In the genomic region with DNA sequence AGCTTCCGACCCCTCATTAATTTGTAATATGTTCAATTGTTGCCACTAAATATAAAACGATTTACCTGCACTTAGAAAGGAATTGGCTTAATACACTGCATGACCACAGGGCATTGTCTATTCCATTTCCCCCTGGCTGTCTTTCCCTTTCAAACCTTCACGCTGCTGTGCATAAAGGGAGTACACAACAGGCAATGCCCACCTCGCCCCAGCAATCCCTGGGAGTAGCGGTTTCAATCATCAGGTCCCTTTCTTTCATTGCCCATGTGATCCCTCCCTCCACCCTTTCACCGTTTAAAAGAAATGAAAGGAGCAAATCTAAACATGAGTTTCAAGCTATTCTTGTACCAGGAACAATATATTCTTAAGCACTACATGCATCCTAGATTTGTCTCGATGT, we compare ENCODE assay signal across 19 cellular contexts.
DNase-seq lines count a peak whose midpoint lies in the region; ATAC-seq and TF ChIP-seq lines count a peak whose summit lies in the region.
"Had no signal": no experiment of that assay in that cellular context is flagged by ENCODE, and none has a peak within 500 bp of the region (broad histone marks: within the 10 kb centered on the region; RNA-seq: fewer than 3 reads in every experiment).

No MANE protein-coding gene starts in this region.

- peaks cover 8% of the 10 kb centered on the region for H3K4me1 ChIP-seq in GM23338 (ENCODE audit: insufficient read depth)
- peaks cover 0 to 6% (median 0%) of the 10 kb centered on the region in 4 donors for H3K4me1 ChIP-seq in esophagus muscularis mucosa
- H3K4me1 ChIP-seq in ovary (ENCODE audit: insufficient read depth), result no peaks in the 10 kb centered on the region
- H3K4me1 ChIP-seq: Peyer's patch had no signal

- intact Hi-C loops in esophagus muscularis mucosa (cut with DNase I) (no loop called here), ovary (cut with DNase I) (no loop called here)

- H3K27ac ChIP-seq in GM23338 (ENCODE audit: low read depth) (no peak overlapping the region), esophagus muscularis mucosa (replicated peaks in 1 of 4) (peak overlapping the region in 3 of 4 donors; percentile 9 to 44 (median 10)), ovary (no peak overlapping the region)
- H3K27ac ChIP-seq: Peyer's patch had no signal

- H3K4me3 ChIP-seq in GM23338 (no peak overlapping the region), esophagus muscularis mucosa (no peak overlapping the region), ovary (no peak overlapping the region)
- H3K4me3 ChIP-seq: Peyer's patch had no signal

- no peak overlapping the region for H3K27ac Mint-ChIP-seq in GM23338
- peak overlapping the region; percentile 60 for H3K27ac Mint-ChIP-seq in neural crest cell (ENCODE audit: unreplicated experiment)
- H3K27ac Mint-ChIP-seq: CD4-positive, CD25-positive, alpha-beta regulatory T cell had no signal

- peak overlapping the region; percentile 35 for H2AFZ ChIP-seq in GM23338

- ATAC-seq in GM23338, result no peak
- ATAC-seq: HCT116 had no signal

- H3K4me3 Mint-ChIP-seq in GM23338 (no peak overlapping the region), neural crest cell (no peak overlapping the region)
- H3K4me3 Mint-ChIP-seq: CD4-positive, CD25-positive, alpha-beta regulatory T cell had no signal

- H3K36me3 ChIP-seq in GM23338 (ENCODE audit: insufficient read depth) (no peaks in the 10 kb centered on the region; the same call in 1 of the 2 replicates), esophagus muscularis mucosa (no peaks in the 10 kb centered on the region), ovary (no peaks in the 10 kb centered on the region)
- H3K36me3 ChIP-seq: Peyer's patch had no signal

- H3F3A ChIP-seq in GM23338 (replicated peaks; ENCODE audit: low read depth), result no peaks in the 10 kb centered on the region

- H3K9me3 Mint-ChIP-seq in GM23338 (no peaks in the 10 kb centered on the region), neural crest cell (no peaks in the 10 kb centered on the region)
- H3K9me3 Mint-ChIP-seq: CD4-positive, CD25-positive, alpha-beta regulatory T cell had no signal

- no peak for TF ChIP-seq POLR2A in esophagus muscularis mucosa (IDR thresholded peaks at IDR 0.05; ENCODE audit: low read depth)
- TF ChIP-seq POLR2A in ovary (IDR thresholded peaks at IDR 0.05), result no peak

- H3K9me3 ChIP-seq in esophagus muscularis mucosa, result no peaks in the 10 kb centered on the region
- no peaks in the 10 kb centered on the region for H3K9me3 ChIP-seq in ovary
- H3K9me3 ChIP-seq: Peyer's patch had no signal

- H3K4me1 Mint-ChIP-seq in GM23338 (peaks cover 12% of the 10 kb centered on the region; the same call in 2 of the 3 replicates), neural crest cell (peaks cover 22% of the 10 kb centered on the region)
- H3K4me1 Mint-ChIP-seq: CD4-positive, CD25-positive, alpha-beta regulatory T cell had no signal

- TF ChIP-seq CTCF in GM23338 (conservative IDR thresholded peaks at IDR 0.05; ENCODE audit: low read depth in 2 of 2) (no peak), esophagus muscularis mucosa (IDR thresholded peaks at IDR 0.05) (no peak), neural crest cell (conservative IDR thresholded peaks at IDR 0.05) (no peak), ovary (IDR thresholded peaks at IDR 0.05) (no peak)

- DNase-seq in GM23338 (ENCODE audit: low spot score) (no peak), NCI-H345 (lab: John Stamatoyannopoulos, UW) (peak; percentile 1), esophagus muscularis mucosa (ENCODE audit: extremely low spot score) (peak; percentile 60), neural crest cell (ENCODE audit: low read depth, low spot score) (no peak), COR-L47 (lab: John Stamatoyannopoulos, UW) (no peak), iPS-NIHi7 (ENCODE audit: extremely low spot score) (no peak), NCI-H146 treated with DMSO at 0.1 percent for 48 hours (lab: John Stamatoyannopoulos, UW; ENCODE audit: unreplicated experiment) (no peak), ovary (no peak)
- DNase-seq: ACHN; CD4-positive, CD25-positive, alpha-beta regulatory T cell; DND-41; GF-D8; IMR-90; NCI-H1436; NCI-H2107; NCI-H82; Peyer's patch; SHP77 treated with DMSO at 0.1 percent for 48 hours had no signal

- 66% methylated on average over 7 of the region's 7 CpGs for WGBS in esophagus muscularis mucosa
- WGBS in ovary, 3 donors, result 75 to 76% (median 76%) methylated on average over 7 of the region's 7 CpGs

- H3K4me2 ChIP-seq in GM23338, result no peak overlapping the region

- peaks cover 4% of the 10 kb centered on the region for H3K27me3 Mint-ChIP-seq in GM23338 (ENCODE audit: insufficient read depth, low read depth, poor library complexity)
- no peaks in the 10 kb centered on the region for H3K27me3 Mint-ChIP-seq in neural crest cell (ENCODE audit: low read depth)
- H3K27me3 Mint-ChIP-seq: CD4-positive, CD25-positive, alpha-beta regulatory T cell had no signal

- no peak for TF ChIP-seq EP300 in esophagus muscularis mucosa (IDR thresholded peaks at IDR 0.05)
- no peak for TF ChIP-seq EP300 in ovary (IDR thresholded peaks at IDR 0.05)

- no peaks in the 10 kb centered on the region for H4K20me1 ChIP-seq in GM23338 (replicated peaks; ENCODE audit: insufficient read depth)

- H3K9me2 ChIP-seq in GM23338 (ENCODE audit: insufficient read depth), result peaks cover 3% of the 10 kb centered on the region

- no peaks in the 10 kb centered on the region for H3K36me3 Mint-ChIP-seq in GM23338 (ENCODE audit: low read depth)
- H3K36me3 Mint-ChIP-seq in neural crest cell (ENCODE audit: low read depth), result no peaks in the 10 kb centered on the region
- H3K36me3 Mint-ChIP-seq: CD4-positive, CD25-positive, alpha-beta regulatory T cell had no signal

- H3K27me3 ChIP-seq in GM23338 (ENCODE audit: insufficient read depth), result no peaks in the 10 kb centered on the region
- no peaks in the 10 kb centered on the region for H3K27me3 ChIP-seq in esophagus muscularis mucosa
- no peaks in the 10 kb centered on the region for H3K27me3 ChIP-seq in ovary
- H3K27me3 ChIP-seq: Peyer's patch had no signal

- no peaks in the 10 kb centered on the region for H3K79me2 ChIP-seq in GM23338 (replicated peaks; ENCODE audit: insufficient read depth)

TF ChIP-seq in GM23338, 12 proteins besides CTCF, POLR2A, EP300 and RAD21 (continues in another document):
- TF ChIP-seq ZNF114 (CRISPR knock-in tag; IDR thresholded peaks at IDR 0.05) (no peak), EZH2phosphoT487 (IDR thresholded peaks at IDR 0.05; ENCODE audit: unreplicated experiment) (no peak), STAT1 (IDR thresholded peaks at IDR 0.05; ENCODE audit: unreplicated experiment) (no peak), JUNB (IDR thresholded peaks at IDR 0.05; ENCODE audit: unreplicated experiment) (no peak), EZH2 (IDR thresholded peaks at IDR 0.05; ENCODE audit: low read depth, unreplicated experiment) (no peak), CREB1 (CRISPR knock-in tag; IDR thresholded peaks at IDR 0.05; ENCODE audit: low read depth) (no peak), ZNF331 (CRISPR knock-in tag; IDR thresholded peaks at IDR 0.05; ENCODE audit: low read depth) (no peak)
- TF ChIP-seq, protein P1, sequence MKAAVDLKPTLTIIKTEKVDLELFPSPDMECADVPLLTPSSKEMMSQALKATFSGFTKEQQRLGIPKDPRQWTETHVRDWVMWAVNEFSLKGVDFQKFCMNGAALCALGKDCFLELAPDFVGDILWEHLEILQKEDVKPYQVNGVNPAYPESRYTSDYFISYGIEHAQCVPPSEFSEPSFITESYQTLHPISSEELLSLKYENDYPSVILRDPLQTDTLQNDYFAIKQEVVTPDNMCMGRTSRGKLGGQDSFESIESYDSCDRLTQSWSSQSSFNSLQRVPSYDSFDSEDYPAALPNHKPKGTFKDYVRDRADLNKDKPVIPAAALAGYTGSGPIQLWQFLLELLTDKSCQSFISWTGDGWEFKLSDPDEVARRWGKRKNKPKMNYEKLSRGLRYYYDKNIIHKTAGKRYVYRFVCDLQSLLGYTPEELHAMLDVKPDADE (IDR thresholded peaks at IDR 0.05), result no peak
- TF ChIP-seq, protein P2, sequence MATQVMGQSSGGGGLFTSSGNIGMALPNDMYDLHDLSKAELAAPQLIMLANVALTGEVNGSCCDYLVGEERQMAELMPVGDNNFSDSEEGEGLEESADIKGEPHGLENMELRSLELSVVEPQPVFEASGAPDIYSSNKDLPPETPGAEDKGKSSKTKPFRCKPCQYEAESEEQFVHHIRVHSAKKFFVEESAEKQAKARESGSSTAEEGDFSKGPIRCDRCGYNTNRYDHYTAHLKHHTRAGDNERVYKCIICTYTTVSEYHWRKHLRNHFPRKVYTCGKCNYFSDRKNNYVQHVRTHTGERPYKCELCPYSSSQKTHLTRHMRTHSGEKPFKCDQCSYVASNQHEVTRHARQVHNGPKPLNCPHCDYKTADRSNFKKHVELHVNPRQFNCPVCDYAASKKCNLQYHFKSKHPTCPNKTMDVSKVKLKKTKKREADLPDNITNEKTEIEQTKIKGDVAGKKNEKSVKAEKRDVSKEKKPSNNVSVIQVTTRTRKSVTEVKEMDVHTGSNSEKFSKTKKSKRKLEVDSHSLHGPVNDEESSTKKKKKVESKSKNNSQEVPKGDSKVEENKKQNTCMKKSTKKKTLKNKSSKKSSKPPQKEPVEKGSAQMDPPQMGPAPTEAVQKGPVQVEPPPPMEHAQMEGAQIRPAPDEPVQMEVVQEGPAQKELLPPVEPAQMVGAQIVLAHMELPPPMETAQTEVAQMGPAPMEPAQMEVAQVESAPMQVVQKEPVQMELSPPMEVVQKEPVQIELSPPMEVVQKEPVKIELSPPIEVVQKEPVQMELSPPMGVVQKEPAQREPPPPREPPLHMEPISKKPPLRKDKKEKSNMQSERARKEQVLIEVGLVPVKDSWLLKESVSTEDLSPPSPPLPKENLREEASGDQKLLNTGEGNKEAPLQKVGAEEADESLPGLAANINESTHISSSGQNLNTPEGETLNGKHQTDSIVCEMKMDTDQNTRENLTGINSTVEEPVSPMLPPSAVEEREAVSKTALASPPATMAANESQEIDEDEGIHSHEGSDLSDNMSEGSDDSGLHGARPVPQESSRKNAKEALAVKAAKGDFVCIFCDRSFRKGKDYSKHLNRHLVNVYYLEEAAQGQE (IDR thresholded peaks at IDR 0.05; ENCODE audit: unreplicated experiment), result no peak

Comparison
In these comparisons a context has a peak if more than half of its experiments do, and no peak if none do; other contexts are left out.
1. DNase-seq: peak in NCI-H345 (single experiment) and esophagus muscularis mucosa (single experiment); none in GM23338 (single experiment), neural crest cell (single experiment), COR-L47 (single experiment), iPS-NIHi7 (single experiment), NCI-H146 treated with DMSO at 0.1 percent for 48 hours (single experiment) and ovary (0 of 5).
2. H3K27ac ChIP-seq: peak in esophagus muscularis mucosa (3 of 4); none in GM23338 (single experiment) and ovary (0 of 2).